9 cellular contexts compared by ENCODE assay signal in the genomic region with DNA sequence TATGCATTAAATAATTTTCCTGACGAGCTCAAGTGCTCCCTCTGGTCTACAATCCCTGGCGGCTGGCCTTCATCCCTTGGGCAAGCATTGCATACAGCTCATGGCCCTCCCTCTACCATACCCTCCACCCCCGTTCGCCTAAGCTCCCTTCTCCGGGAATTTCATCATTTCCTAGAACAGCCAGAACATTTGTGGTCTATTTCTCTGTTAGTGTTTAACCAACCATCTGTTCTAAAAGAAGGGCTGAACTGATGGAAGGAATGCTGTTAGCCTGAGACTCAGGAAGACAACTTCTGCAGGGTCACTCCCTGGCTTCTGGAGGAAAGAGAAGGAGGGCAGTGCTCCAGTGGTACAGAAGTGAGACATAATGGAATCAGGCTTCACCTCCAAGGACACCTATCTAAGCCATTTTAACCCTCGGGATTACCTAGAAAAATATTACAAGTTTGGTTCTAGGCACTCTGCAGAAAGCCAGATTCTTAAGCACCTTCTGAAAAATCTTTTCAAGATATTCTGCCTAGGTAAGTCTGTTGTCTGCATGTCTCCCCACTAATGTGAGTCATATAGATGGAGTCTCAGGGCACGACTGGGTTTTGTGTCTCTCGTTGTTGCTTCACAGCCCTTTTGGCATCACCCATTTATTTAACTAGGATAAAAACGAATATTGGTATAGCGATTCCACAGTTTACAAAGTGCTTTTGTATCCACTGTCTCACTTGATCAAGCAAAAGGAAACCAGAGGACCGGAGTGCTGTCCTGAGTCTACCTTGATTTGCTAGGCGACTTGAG. TPM values are rescaled to one million over a fixed set of nuclear protein-coding genes. Genes with fewer than 3 reads are reported as not detected.
DNase-seq lines count a peak whose midpoint lies in the region; ATAC-seq and TF ChIP-seq lines count a peak whose summit lies in the region.
"Had no signal": no experiment of that assay in that cellular context is flagged by ENCODE, and none has a peak within 500 bp of the region (broad histone marks: within the 10 kb centered on the region; RNA-seq: fewer than 3 reads in every experiment).

Gene NNMT (plus strand): TSS at position 210 of the 789 bp plus-strand sequence. CDS start 158 bp downstream, at position 368.

- intact Hi-C loops in uterus (cut with DNase I; ENCODE audit: low total_unique reads): no loop called here
- intact Hi-C loops in OCI-LY7 (cut with micrococcal nuclease; ENCODE audit: unreplicated experiment): no loop called here

- ATAC-seq in esophagus mucosa (peak; percentile 52), GM19455 (IDR thresholded peaks at IDR 0.05; ENCODE audit: unreplicated experiment) (no peak)

- H2AFZ ChIP-seq in OCI-LY7 (ENCODE audit: low read length): no peak within 1 kb of the TSS

- TF ChIP-seq POLR2A in uterus (IDR thresholded peaks at IDR 0.05): peak; percentile 24 to 41

- TF ChIP-seq CTCF in uterus (IDR thresholded peaks at IDR 0.05) (no peak), OCI-LY7 (conservative IDR thresholded peaks at IDR 0.05; ENCODE audit: low read length) (no peak)

- H3K4me1 ChIP-seq in mucosa of stomach (ENCODE audit: control insufficient read depth, insufficient read depth, low read length) (peaks cover 17% of the 10 kb centered on the region), uterus (peaks cover 7 to 10% of the 10 kb centered on the region in 2 donors), OCI-LY7 (ENCODE audit: insufficient read depth, low read length, poor library complexity, severe bottlenecking) (no peaks in the 10 kb centered on the region)

- H3K4me2 ChIP-seq in OCI-LY7 (ENCODE audit: low read length): no peak within 1 kb of the TSS

- H3K9me3 ChIP-seq in mucosa of stomach (ENCODE audit: control insufficient read depth, low read length): no peaks in the 10 kb centered on the region
- no peaks in the 10 kb centered on the region for H3K9me3 ChIP-seq in uterus
- H3K9me3 ChIP-seq in OCI-LY7 (ENCODE audit: low read length): no peaks in the 10 kb centered on the region

- H3K4me3 ChIP-seq in mucosa of stomach (ENCODE audit: low read length): no peak within 1 kb of the TSS
- H3K4me3 ChIP-seq in uterus: peak within 1 kb of the TSS; percentile 34 to 36
- no peak within 1 kb of the TSS for H3K4me3 ChIP-seq in OCI-LY7 (ENCODE audit: low read depth, low read length, poor library complexity, severe bottlenecking)

- no TSS peak for BruUV-seq in OCI-LY7 (replicated peaks; lab: Mats Ljungman, UMichigan)

- no peaks in the 10 kb centered on the region for H4K20me1 ChIP-seq in OCI-LY7 (ENCODE audit: insufficient read depth, low read length)

- H3K36me3 ChIP-seq in mucosa of stomach (ENCODE audit: control insufficient read depth, insufficient read depth, low read length): no peaks in the 10 kb centered on the region
- H3K36me3 ChIP-seq in uterus: no peaks in the 10 kb centered on the region
- H3K36me3 ChIP-seq in OCI-LY7 (ENCODE audit: insufficient read depth, low read length): no peaks in the 10 kb centered on the region

- DNase-seq in uterus (peak; percentile 74 to 85), DMS114 treated with DMSO at 0.1 percent for 48 hours (lab: John Stamatoyannopoulos, UW; ENCODE audit: unreplicated experiment) (no peak), OCI-LY7 (ENCODE audit: low spot score) (no peak)
- DNase-seq: activated effector memory CD4-positive, alpha-beta T cell treated with Interleukin-2 at 50 U/mL for 16 hours; NCI-H2029 had no signal

- peak within 1 kb of the TSS; percentile 90 to 96 for H3K27ac ChIP-seq in uterus
- no peak within 1 kb of the TSS for H3K27ac ChIP-seq in OCI-LY7 (ENCODE audit: low read depth, low read length, poor library complexity, severe bottlenecking)

- H3K79me2 ChIP-seq in OCI-LY7 (ENCODE audit: insufficient read depth, low read depth, low read length): no peaks in the 10 kb centered on the region

- peak within 1 kb of the TSS; percentile 56 for H3K9ac ChIP-seq in mucosa of stomach (ENCODE audit: low read length)

- CTCF ChIA-PET in OCI-LY7 (lab: Charles Lee; ENCODE audit: unreplicated experiment): no interaction called here

- POLR2A ChIA-PET in OCI-LY7 (lab: Charles Lee): no interaction called here

- no peaks in the 10 kb centered on the region for H3K9me2 ChIP-seq in OCI-LY7 (ENCODE audit: insufficient read depth, low read length)

- H3K27me3 ChIP-seq in mucosa of stomach (ENCODE audit: control insufficient read depth, insufficient read depth, low read length) (no peaks in the 10 kb centered on the region), uterus (no peaks in the 10 kb centered on the region)

TF ChIP-seq in PFSK-1, 5 proteins besides CTCF, POLR2A, EP300 and RAD21:
- TF ChIP-seq REST (IDR thresholded peaks at IDR 0.05; ENCODE audit: insufficient read depth in 1 of 2, low read depth in 2 of 2, low read length in 2 of 2) (no peak), TAF1 (IDR thresholded peaks at IDR 0.05; ENCODE audit: borderline replicate concordance, insufficient read depth, low read length) (0 out of 2 replicates have a peak, but pooled peaks have one; percentile 38), FOXP2 (optimal IDR thresholded peaks at IDR 0.05; ENCODE audit: borderline replicate concordance, extremely low read depth, extremely low read length, insufficient read depth) (peak; percentile 14), SIN3A (IDR thresholded peaks at IDR 0.05; ENCODE audit: borderline replicate concordance, insufficient read depth, low read length) (peak; percentile 46; the same call in 1 of the 2 replicates)

RNA-seq across cellular contexts. Expression of gene NNMT, which starts in this region (rescaled TPM):
- 228 TPM for polyA plus RNA-seq in PFSK-1 (2012; ENCODE audit: insufficient read length, low read depth)
- total RNA-seq in esophagus mucosa (16.8 TPM), uterus (100 to 1,000 TPM in 2 of 4 donors, 10 to 100 TPM in 1, 1 to 10 TPM in 1; 4.6 to 362 (median 116) TPM), OCI-LY7 (2022) (not detected in 2 replicates)
- total RNA-seq in OCI-LY7 (2014; rRNA removed; shearing (Covaris generic)): not detected in 2 replicates

Comparison
In these comparisons a context has a peak if more than half of its experiments do, and no peak if none do; other contexts are left out.
1. RNA of gene NNMT (total RNA-seq): 4.6 to 362 TPM in uterus and 16.8 TPM in esophagus mucosa (single experiment); not detected in OCI-LY7; every median in the first group is over 4 times any median in the second.
2. H3K4me3 ChIP-seq: peak in uterus (2 of 2); none in mucosa of stomach (single experiment) and OCI-LY7 (single experiment).
3. DNase-seq: peak in uterus (2 of 2); none in DMS114 treated with DMSO at 0.1 percent for 48 hours (single experiment) and OCI-LY7 (single experiment).